ENCODE assay signal across 1 cellular context in genomic region chr7:37977243-37977642, GRCh38.
TF ChIP-seq lines count a peak whose summit lies in the region.

No MANE protein-coding gene starts in this region.

TF ChIP-seq in WTC11, 78 proteins besides CTCF, POLR2A, EP300 and RAD21 (continued from another document):
- TF ChIP-seq ARID4B (CRISPR knock-in tag; IDR thresholded peaks at IDR 0.05; ENCODE audit: borderline replicate concordance) = no peak
- no peak for TF ChIP-seq NR2C2 (CRISPR knock-in tag; IDR thresholded peaks at IDR 0.05)
- no peak for TF ChIP-seq GRHL2 (CRISPR knock-in tag; IDR thresholded peaks at IDR 0.05; ENCODE audit: insufficient replicate concordance, severe bottlenecking)
